2 cellular contexts compared by ENCODE assay signal in the genomic region with DNA sequence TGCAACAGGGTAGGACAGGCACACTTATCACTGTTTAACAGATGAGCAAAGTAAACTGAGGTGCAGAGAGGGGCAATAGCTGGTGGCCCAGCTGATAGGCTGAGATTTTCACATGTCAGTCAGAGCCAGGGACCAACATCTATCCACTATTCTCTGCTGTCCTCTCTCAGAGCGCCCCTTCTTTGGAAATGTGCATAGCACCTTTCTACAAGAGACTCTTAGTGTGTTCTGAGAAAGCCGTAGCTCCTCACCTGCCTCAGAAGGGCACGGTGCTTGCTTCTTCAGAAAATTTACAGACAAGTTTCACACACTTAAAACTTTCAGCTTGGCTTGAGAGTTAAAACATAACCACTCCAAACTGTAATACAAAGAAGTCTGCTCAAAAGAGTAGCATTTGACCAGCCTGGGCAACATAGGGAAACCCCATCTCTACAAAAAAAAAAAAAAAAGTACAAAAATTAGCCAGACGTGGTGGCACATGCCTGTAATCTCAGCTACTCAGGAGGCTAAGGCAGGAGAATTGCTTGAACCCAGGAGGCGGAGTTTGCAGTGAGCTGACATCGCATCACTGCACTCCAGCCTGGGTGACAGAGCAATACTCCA. TPM values are rescaled to one million over a fixed set of nuclear protein-coding genes. Genes with fewer than 3 reads are reported as not detected.
"Had no signal": no experiment of that assay in that cellular context is flagged by ENCODE, and none has a peak within 500 bp of the region (broad histone marks: within the 10 kb centered on the region; RNA-seq: fewer than 3 reads in every experiment).

No MANE protein-coding gene starts in this region.

RNA-seq across cellular contexts. Expression of a gene that starts 23.4 kb away (rescaled TPM):
- total RNA-seq: osteocyte, smooth muscle cell had no signal
- polyA plus RNA-seq: smooth muscle cell had no signal
